ENCODE assay signal across 8 cellular contexts in genomic region chr1:3900150-3900968, GRCh38. TPM values are rescaled to one million over a fixed set of nuclear protein-coding genes. Genes with fewer than 3 reads are reported as not detected.
A peak's percentile ranks its signal among the peaks of the same experiment; 100 is the strongest.
DNase-seq lines count a peak whose midpoint lies in the region; ATAC-seq and TF ChIP-seq lines count a peak whose summit lies in the region.

Gene C1orf174 (minus strand): TSS chr1:3900272. CDS start chr1:3900186, 86 bp downstream.

- peak; percentile 95 for DNase-seq in D341Med (ENCODE audit: low spot score)
- DNase-seq in HuH-7 (ENCODE audit: low spot score): peak; percentile 97
- peak; percentile 97 for DNase-seq in PC-3
- DNase-seq in activated T-cell treated with anti-CD3 and anti-CD28 coated beads for 48 hours (ENCODE audit: low read depth): peak; percentile 86
- peak; percentile 77 for DNase-seq in epithelial cell of prostate (ENCODE audit: low read depth, low spot score)
- peak; percentile 95 to 97 (median 95) for DNase-seq in mucosa of descending colon
- peak; percentile 88 for DNase-seq in stimulated activated CD8-positive, alpha-beta memory T cell treated with anti-CD3 and anti-CD28 coated beads, Interleukin-4, amount 100 ng/mL, for 24 hours (ENCODE audit: low read depth)

- no peaks in the 10 kb centered on the region for H3K27me3 ChIP-seq in PC-3 (ENCODE audit: low read length)

- H3K4me3 ChIP-seq in PC-3 (ENCODE audit: low read length): peak within 1 kb of the TSS; percentile 80
- H3K4me3 ChIP-seq in mucosa of descending colon: peak within 1 kb of the TSS; percentile 67

- H3K27ac ChIP-seq in PC-3 (ENCODE audit: low read length) (peak within 1 kb of the TSS; percentile 85), epithelial cell of prostate (peak within 1 kb of the TSS; percentile 95)

- peak within 1 kb of the TSS; percentile 95 for H2AFZ ChIP-seq in PC-3 (ENCODE audit: low read length)

- POLR2A ChIA-PET in PC-3 (lab: Charles Lee; ENCODE audit: unreplicated experiment): no interaction called here

- ATAC-seq in GM21515 (IDR thresholded peaks at IDR 0.05; ENCODE audit: unreplicated experiment): peak; percentile 71
- peak; percentile 76 for ATAC-seq in PC-3
- peak; percentile 86 for ATAC-seq in mucosa of descending colon

- H3K9me3 ChIP-seq in PC-3 (ENCODE audit: low read length) (no peaks in the 10 kb centered on the region), mucosa of descending colon (no peaks in the 10 kb centered on the region)

- peaks cover 6% of the 10 kb centered on the region for H3K36me3 ChIP-seq in PC-3 (ENCODE audit: low read depth, low read length)
- no peaks in the 10 kb centered on the region for H3K36me3 ChIP-seq in mucosa of descending colon (ENCODE audit: low read depth)

- BruUV-seq in PC-3 (replicated peaks; lab: Mats Ljungman, UMichigan): TSS peak; percentile 70

- intact Hi-C loops in PC-3 (cut with micrococcal nuclease): loop anchor here (1.0 to 10.0 kb wide), 2 partner anchors 43 to 754 kb away; partner anchors contain the start of genes AJAP1, CEP104 and DFFB
- intact Hi-C loops in mucosa of descending colon (cut with DNase I, micrococcal nuclease): no loop called here

- peaks cover 47% of the 10 kb centered on the region for H3K79me2 ChIP-seq in PC-3 (ENCODE audit: low read length)

- CTCF ChIA-PET in PC-3 (lab: Charles Lee): interaction anchor here (0.5 to 0.8 kb wide), 3 partner anchors 309 to 684 kb away, joined by 3 to 5 read pairs (median 3); no protein-coding TSS in a partner anchor

- H3K4me2 ChIP-seq in PC-3 (ENCODE audit: low read length): peak within 1 kb of the TSS; percentile 92

- peaks cover 10% of the 10 kb centered on the region for H3K4me1 ChIP-seq in PC-3 (ENCODE audit: insufficient read depth, low read length)
- H3K4me1 ChIP-seq in mucosa of descending colon (ENCODE audit: low read depth): peaks cover 17% of the 10 kb centered on the region

- H3K9me2 ChIP-seq in PC-3 (replicated peaks; ENCODE audit: low read length): no peaks in the 10 kb centered on the region

- TF ChIP-seq CTCF in PC-3 (conservative IDR thresholded peaks at IDR 0.05; ENCODE audit: low read depth, low read length) (no peak), mucosa of descending colon (IDR thresholded peaks at IDR 0.05) (no peak)

- no peaks in the 10 kb centered on the region for H3F3A ChIP-seq in PC-3 (ENCODE audit: low read length, unreplicated experiment)

- H3K9ac ChIP-seq in PC-3 (ENCODE audit: low read length): peak within 1 kb of the TSS; percentile 97

- peaks cover 31% of the 10 kb centered on the region for H4K20me1 ChIP-seq in PC-3 (ENCODE audit: low read length)

RNA-seq across cellular contexts. Expression of gene C1orf174, which starts in this region (rescaled TPM):
- total RNA-seq in PC-3 (2014; rRNA removed): 64.2 and 70.9 TPM in 2 replicates
- total RNA-seq in mucosa of descending colon: 10 to 100 TPM; 19.3 to 23.7 (median 21.8) TPM

Comparison
In these comparisons a context has a peak if more than half of its experiments do, and no peak if none do; other contexts are left out.
1. Peak in every context shown above with its lines: DNase-seq, ATAC-seq, H3K4me3 ChIP-seq and H3K27ac ChIP-seq.